Comparison of ENCODE assay signal across 1 cellular context in genomic region chr3:187909871-187910270, GRCh38.
TF ChIP-seq lines count a peak whose summit lies in the region.

No MANE protein-coding gene starts in this region.

TF ChIP-seq in K562, 482 proteins besides CTCF, POLR2A, EP300 and RAD21 (continued from another document):
- TF ChIP-seq, protein P1, sequence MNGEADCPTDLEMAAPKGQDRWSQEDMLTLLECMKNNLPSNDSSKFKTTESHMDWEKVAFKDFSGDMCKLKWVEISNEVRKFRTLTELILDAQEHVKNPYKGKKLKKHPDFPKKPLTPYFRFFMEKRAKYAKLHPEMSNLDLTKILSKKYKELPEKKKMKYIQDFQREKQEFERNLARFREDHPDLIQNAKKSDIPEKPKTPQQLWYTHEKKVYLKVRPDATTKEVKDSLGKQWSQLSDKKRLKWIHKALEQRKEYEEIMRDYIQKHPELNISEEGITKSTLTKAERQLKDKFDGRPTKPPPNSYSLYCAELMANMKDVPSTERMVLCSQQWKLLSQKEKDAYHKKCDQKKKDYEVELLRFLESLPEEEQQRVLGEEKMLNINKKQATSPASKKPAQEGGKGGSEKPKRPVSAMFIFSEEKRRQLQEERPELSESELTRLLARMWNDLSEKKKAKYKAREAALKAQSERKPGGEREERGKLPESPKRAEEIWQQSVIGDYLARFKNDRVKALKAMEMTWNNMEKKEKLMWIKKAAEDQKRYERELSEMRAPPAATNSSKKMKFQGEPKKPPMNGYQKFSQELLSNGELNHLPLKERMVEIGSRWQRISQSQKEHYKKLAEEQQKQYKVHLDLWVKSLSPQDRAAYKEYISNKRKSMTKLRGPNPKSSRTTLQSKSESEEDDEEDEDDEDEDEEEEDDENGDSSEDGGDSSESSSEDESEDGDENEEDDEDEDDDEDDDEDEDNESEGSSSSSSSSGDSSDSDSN (IDR thresholded peaks at IDR 0.05; ENCODE audit: borderline replicate concordance in 1 of 2, low read depth in 2 of 2, low read length in 2 of 2) = no peak
- TF ChIP-seq SIRT6 (IDR thresholded peaks at IDR 0.05; ENCODE audit: low read depth, low read length) (no peak), ZNF699 (CRISPR knock-in tag; IDR thresholded peaks at IDR 0.05; ENCODE audit: insufficient replicate concordance) (no peak), ZNF253 (CRISPR knock-in tag; conservative IDR thresholded peaks at IDR 0.05) (no peak)
TF ChIP-seq in K562: peak in this region for 0.
